ENCODE assay signal across 1 cellular context in the genomic region with DNA sequence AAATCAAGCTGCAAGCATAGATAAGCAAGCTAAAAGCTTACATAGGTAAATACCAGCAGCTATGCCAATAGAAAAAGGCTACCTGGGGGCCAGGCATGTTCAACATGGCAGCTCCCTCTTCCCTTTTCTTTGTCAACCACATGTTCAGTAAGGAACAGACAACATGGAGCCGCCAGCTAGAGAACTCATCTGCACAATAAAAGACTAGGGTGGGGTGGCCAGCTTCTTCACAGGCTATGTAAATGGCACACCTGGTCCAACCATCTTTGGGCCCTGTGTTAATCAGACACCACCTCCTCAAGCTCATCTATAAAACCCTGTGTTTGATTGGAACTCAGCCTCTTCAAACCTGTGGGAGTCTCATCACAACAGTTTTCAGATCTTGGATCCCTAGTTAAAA.
TF ChIP-seq lines count a peak whose summit lies in the region.

No MANE protein-coding gene starts in this region.

TF ChIP-seq in GM23338, 12 proteins besides CTCF, POLR2A, EP300 and RAD21 (continued from another document):
- TF ChIP-seq, protein P1, sequence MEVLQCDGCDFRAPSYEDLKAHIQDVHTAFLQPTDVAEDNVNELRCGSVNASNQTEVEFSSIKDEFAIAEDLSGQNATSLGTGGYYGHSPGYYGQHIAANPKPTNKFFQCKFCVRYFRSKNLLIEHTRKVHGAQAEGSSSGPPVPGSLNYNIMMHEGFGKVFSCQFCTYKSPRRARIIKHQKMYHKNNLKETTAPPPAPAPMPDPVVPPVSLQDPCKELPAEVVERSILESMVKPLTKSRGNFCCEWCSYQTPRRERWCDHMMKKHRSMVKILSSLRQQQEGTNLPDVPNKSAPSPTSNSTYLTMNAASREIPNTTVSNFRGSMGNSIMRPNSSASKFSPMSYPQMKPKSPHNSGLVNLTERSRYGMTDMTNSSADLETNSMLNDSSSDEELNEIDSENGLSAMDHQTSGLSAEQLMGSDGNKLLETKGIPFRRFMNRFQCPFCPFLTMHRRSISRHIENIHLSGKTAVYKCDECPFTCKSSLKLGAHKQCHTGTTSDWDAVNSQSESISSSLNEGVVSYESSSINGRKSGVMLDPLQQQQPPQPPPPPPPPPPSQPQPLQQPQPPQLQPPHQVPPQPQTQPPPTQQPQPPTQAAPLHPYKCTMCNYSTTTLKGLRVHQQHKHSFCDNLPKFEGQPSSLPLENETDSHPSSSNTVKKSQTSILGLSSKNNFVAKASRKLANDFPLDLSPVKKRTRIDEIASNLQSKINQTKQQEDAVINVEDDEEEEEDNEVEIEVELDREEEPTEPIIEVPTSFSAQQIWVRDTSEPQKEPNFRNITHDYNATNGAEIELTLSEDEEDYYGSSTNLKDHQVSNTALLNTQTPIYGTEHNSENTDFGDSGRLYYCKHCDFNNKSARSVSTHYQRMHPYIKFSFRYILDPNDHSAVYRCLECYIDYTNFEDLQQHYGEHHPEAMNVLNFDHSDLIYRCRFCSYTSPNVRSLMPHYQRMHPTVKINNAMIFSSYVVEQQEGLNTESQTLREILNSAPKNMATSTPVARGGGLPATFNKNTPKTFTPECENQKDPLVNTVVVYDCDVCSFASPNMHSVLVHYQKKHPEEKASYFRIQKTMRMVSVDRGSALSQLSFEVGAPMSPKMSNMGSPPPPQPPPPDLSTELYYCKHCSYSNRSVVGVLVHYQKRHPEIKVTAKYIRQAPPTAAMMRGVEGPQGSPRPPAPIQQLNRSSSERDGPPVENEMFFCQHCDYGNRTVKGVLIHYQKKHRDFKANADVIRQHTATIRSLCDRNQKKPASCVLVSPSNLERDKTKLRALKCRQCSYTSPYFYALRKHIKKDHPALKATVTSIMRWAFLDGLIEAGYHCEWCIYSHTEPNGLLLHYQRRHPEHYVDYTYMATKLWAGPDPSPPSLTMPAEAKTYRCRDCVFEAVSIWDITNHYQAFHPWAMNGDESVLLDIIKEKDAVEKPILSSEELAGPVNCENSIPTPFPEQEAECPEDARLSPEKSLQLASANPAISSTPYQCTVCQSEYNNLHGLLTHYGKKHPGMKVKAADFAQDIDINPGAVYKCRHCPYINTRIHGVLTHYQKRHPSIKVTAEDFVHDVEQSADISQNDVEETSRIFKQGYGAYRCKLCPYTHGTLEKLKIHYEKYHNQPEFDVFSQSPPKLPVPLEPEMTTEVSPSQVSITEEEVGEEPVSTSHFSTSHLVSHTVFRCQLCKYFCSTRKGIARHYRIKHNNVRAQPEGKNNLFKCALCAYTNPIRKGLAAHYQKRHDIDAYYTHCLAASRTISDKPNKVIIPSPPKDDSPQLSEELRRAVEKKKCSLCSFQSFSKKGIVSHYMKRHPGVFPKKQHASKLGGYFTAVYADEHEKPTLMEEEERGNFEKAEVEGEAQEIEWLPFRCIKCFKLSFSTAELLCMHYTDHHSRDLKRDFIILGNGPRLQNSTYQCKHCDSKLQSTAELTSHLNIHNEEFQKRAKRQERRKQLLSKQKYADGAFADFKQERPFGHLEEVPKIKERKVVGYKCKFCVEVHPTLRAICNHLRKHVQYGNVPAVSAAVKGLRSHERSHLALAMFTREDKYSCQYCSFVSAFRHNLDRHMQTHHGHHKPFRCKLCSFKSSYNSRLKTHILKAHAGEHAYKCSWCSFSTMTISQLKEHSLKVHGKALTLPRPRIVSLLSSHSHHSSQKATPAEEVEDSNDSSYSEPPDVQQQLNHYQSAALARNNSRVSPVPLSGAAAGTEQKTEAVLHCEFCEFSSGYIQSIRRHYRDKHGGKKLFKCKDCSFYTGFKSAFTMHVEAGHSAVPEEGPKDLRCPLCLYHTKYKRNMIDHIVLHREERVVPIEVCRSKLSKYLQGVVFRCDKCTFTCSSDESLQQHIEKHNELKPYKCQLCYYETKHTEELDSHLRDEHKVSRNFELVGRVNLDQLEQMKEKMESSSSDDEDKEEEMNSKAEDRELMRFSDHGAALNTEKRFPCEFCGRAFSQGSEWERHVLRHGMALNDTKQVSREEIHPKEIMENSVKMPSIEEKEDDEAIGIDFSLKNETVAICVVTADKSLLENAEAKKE (CRISPR knock-in tag; IDR thresholded peaks at IDR 0.05): no peak; the same call in 1 of the 2 replicates
